In the genomic region with DNA sequence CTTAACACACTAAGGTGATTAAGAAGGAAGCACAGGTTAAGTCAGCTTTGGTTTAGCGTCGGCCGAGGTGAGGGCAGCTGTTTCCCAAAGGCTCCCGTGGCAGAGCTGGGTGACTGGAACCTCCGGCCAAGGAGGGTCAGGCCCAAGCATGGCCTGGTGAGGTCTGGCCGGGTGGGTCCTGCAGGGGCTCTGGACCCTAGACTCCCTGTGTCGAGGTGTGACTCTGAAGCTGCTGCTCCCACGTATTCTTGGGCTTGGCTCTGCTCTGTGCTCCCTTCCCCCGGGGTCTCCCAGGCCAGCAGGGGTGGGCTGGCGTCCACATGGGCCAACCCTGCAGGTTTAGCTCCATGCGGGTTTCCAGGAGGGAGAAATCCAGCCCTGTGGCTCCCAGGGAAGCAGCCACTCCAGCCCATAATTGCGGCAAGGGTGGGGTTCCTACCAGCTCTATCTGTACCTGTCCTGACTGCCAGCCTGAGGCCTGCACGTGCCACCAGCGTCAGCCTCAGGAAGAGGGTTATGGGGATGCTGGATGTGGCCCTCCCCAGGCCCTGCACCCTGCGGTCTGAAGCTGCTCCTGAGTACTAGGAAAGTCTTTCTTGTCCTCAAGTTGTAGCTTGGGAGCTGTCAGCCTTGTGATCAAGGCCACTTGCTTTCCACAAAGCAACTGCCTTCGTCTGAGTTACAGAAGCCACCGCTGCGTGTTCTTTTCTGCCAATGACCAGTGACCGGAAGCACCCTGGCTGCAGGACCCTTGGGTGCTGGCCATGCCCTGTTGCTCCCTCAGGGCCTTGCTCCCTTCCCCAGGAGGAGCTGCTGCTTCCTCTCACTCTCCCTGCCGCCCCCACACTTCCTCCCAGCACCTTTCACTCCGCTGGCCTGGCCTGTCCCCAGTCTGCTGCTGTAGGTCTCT, we compare ENCODE assay signal across 12 cellular contexts. TPM values are rescaled to one million over a fixed set of nuclear protein-coding genes. Genes with fewer than 3 reads are reported as not detected.
DNase-seq lines count a peak whose midpoint lies in the region; ATAC-seq and TF ChIP-seq lines count a peak whose summit lies in the region.
"Had no signal": no experiment of that assay in that cellular context is flagged by ENCODE, and none has a peak within 500 bp of the region (broad histone marks: within the 10 kb centered on the region; RNA-seq: fewer than 3 reads in every experiment).

No MANE protein-coding gene starts in this region.

- TF ChIP-seq CTCF in HFFc6 (IDR thresholded peaks at IDR 0.05) = no peak

- no peaks in the 10 kb centered on the region for H3K9me3 Mint-ChIP-seq in CD8-positive, alpha-beta memory T cell
- no peaks in the 10 kb centered on the region for H3K9me3 Mint-ChIP-seq in activated CD8-positive, alpha-beta T cell treated with anti-CD3 and anti-CD28 coated beads, Interleukin-2, amount 10 ng/mL, durations not matched to agents 7 days and 5 days (ENCODE audit: insufficient read depth)
- no peaks in the 10 kb centered on the region for H3K9me3 Mint-ChIP-seq in HFFc6

- H3K27me3 ChIP-seq in CD8-positive, alpha-beta memory T cell (ENCODE audit: insufficient read depth, low read length, poor library complexity, severe bottlenecking) = no peaks in the 10 kb centered on the region
- H3K27me3 ChIP-seq: ascending aorta had no signal

- DNase-seq in CD8-positive, alpha-beta memory T cell = peak in 1 of 5 donors; percentile 22
- no peak for DNase-seq in activated CD8-positive, alpha-beta T cell treated with anti-CD3 and anti-CD28 coated beads, Interleukin-2, amount 10 ng/mL, durations not matched to agents 7 days and 5 days
- peak; percentile 51 for DNase-seq in mesenteric fat pad (ENCODE audit: low spot score)
- DNase-seq in HFFc6 = no peak
- DNase-seq: foreskin fibroblast, NCI-H1694, trophoblast cell had no signal

- H3K36me3 Mint-ChIP-seq in CD8-positive, alpha-beta memory T cell = peaks cover 0 to 21% (median 0%) of the 10 kb centered on the region in 3 donors
- peaks cover 27% of the 10 kb centered on the region for H3K36me3 Mint-ChIP-seq in activated CD8-positive, alpha-beta T cell treated with anti-CD3 and anti-CD28 coated beads, Interleukin-2, amount 10 ng/mL, durations not matched to agents 7 days and 5 days (ENCODE audit: low read depth)
- peaks cover 4% of the 10 kb centered on the region; the same call in 1 of the 2 replicates for H3K36me3 Mint-ChIP-seq in HFFc6 (ENCODE audit: low read depth)

- H3K9me3 ChIP-seq in CD8-positive, alpha-beta memory T cell (ENCODE audit: low read length) = no peaks in the 10 kb centered on the region
- H3K9me3 ChIP-seq: ascending aorta had no signal

- no peaks in the 10 kb centered on the region for H3K27me3 Mint-ChIP-seq in CD8-positive, alpha-beta memory T cell
- H3K27me3 Mint-ChIP-seq in activated CD8-positive, alpha-beta T cell treated with anti-CD3 and anti-CD28 coated beads, Interleukin-2, amount 10 ng/mL, durations not matched to agents 7 days and 5 days (ENCODE audit: low read depth) = no peaks in the 10 kb centered on the region
- no peaks in the 10 kb centered on the region for H3K27me3 Mint-ChIP-seq in HFFc6 (ENCODE audit: insufficient read depth)

- H3K4me1 Mint-ChIP-seq in CD8-positive, alpha-beta memory T cell = peaks cover 55 to 71% (median 58%) of the 10 kb centered on the region in 3 donors
- peaks cover 72% of the 10 kb centered on the region for H3K4me1 Mint-ChIP-seq in activated CD8-positive, alpha-beta T cell treated with anti-CD3 and anti-CD28 coated beads, Interleukin-2, amount 10 ng/mL, durations not matched to agents 7 days and 5 days (ENCODE audit: low read depth)
- peaks cover 32% of the 10 kb centered on the region for H3K4me1 Mint-ChIP-seq in HFFc6 (ENCODE audit: low read depth)

- H3K4me3 ChIP-seq in CD8-positive, alpha-beta memory T cell (ENCODE audit: low read length) = peak overlapping the region; percentile 26
- H3K4me3 ChIP-seq: ascending aorta had no signal

- CTCF ChIA-PET in CD8-positive, alpha-beta memory T cell (lab: Charles Lee) = interaction anchor here (1.4 to 1.6 kb wide), 4 partner anchors 9 to 47 kb away, joined by 3 to 5 read pairs (median 5); partner anchors contain the start of gene PSMD11
- CTCF ChIA-PET in activated CD8-positive, alpha-beta T cell treated with anti-CD3 and anti-CD28 coated beads, Interleukin-2, amount 10 ng/mL, durations not matched to agents 7 days and 5 days (lab: Charles Lee) = interaction anchor here (0.7 to 2.5 kb wide), 12 partner anchors 8 to 590 kb away, joined by 3 to 24 read pairs (median 4); partner anchors contain the start of genes PSMD11 and UTP6

- H3K27ac Mint-ChIP-seq in CD8-positive, alpha-beta memory T cell = peak overlapping the region; percentile 30 to 95 (median 86)
- H3K27ac Mint-ChIP-seq in activated CD8-positive, alpha-beta T cell treated with anti-CD3 and anti-CD28 coated beads, Interleukin-2, amount 10 ng/mL, durations not matched to agents 7 days and 5 days = peak overlapping the region; percentile 86
- no peak overlapping the region; the same call in 1 of the 2 replicates for H3K27ac Mint-ChIP-seq in HFFc6

- peak overlapping the region; percentile 8 to 80 (median 63) for H3K4me3 Mint-ChIP-seq in CD8-positive, alpha-beta memory T cell
- no peak overlapping the region for H3K4me3 Mint-ChIP-seq in activated CD8-positive, alpha-beta T cell treated with anti-CD3 and anti-CD28 coated beads, Interleukin-2, amount 10 ng/mL, durations not matched to agents 7 days and 5 days
- H3K4me3 Mint-ChIP-seq in HFFc6 = no peak overlapping the region

- H3K4me1 ChIP-seq in CD8-positive, alpha-beta memory T cell (ENCODE audit: insufficient read depth, low read length) = peaks cover 70% of the 10 kb centered on the region

- POLR2A ChIA-PET in CD8-positive, alpha-beta memory T cell (lab: Charles Lee) = no interaction called here
- POLR2A ChIA-PET in activated CD8-positive, alpha-beta T cell treated with anti-CD3 and anti-CD28 coated beads, Interleukin-2, amount 10 ng/mL, durations not matched to agents 7 days and 5 days (lab: Charles Lee) = interaction anchor here (0.6 to 1.9 kb wide), 5 partner anchors 9 to 266 kb away, joined by 3 to 4 read pairs (median 3); partner anchors contain the start of gene PSMD11

- TF ChIP-seq POLR2A in GM19193 (IDR thresholded peaks at IDR 0.05; ENCODE audit: extremely low read depth, insufficient read depth, insufficient read length) = peak; percentile 55

- ATAC-seq in activated CD8-positive, alpha-beta T cell treated with anti-CD3 and anti-CD28 coated beads, Interleukin-2, amount 10 ng/mL, durations not matched to agents 7 days and 5 days = peak; percentile 7
- ATAC-seq in GM18867 (IDR thresholded peaks at IDR 0.05; ENCODE audit: unreplicated experiment) (no peak), HG03439 (IDR thresholded peaks at IDR 0.05; ENCODE audit: unreplicated experiment) (no peak), HG02884 (IDR thresholded peaks at IDR 0.05; ENCODE audit: unreplicated experiment) (no peak)

- no peaks in the 10 kb centered on the region for H3K36me3 ChIP-seq in CD8-positive, alpha-beta memory T cell (ENCODE audit: insufficient read depth, low read length)

- no peak overlapping the region for H3K27ac ChIP-seq in CD8-positive, alpha-beta memory T cell (ENCODE audit: low read depth, low read length)
- H3K27ac ChIP-seq: ascending aorta had no signal

RNA-seq across cellular contexts. Expression of gene CDK5R1, which starts 4.8 kb away (rescaled TPM):
- 1 to 10 TPM; 6.8 to 7.0 TPM for total RNA-seq in CD8-positive, alpha-beta memory T cell
- 6.0 TPM for polyA plus RNA-seq in CD8-positive, alpha-beta memory T cell
- 1 to 10 TPM; 5.8 to 6.5 TPM for total RNA-seq in activated CD8-positive, alpha-beta T cell treated with anti-CD3 and anti-CD28 coated beads, Interleukin-2, amount 10 ng/mL, durations not matched to agents 7 days and 5 days
- total RNA-seq in mesenteric fat pad = 1.8 TPM
- 1 to 10 TPM in 5 of 6 experiments, under 1 TPM in 1; 1.00 to 1.9 (median 1.3) TPM for total RNA-seq in HFFc6 (2021; fragmentation: NEBNext Ultra II Directional; extraction: Animal tissue kit (Norgen Biotek cat#: 25700))
- total RNA-seq: ascending aorta had no signal

RNA-seq across cellular contexts. Expression of gene PSMD11, which starts 47.3 kb away (rescaled TPM):
- total RNA-seq in CD8-positive, alpha-beta memory T cell = 100 to 1,000 TPM; 175 to 187 TPM
- polyA plus RNA-seq in CD8-positive, alpha-beta memory T cell = 145 TPM
- total RNA-seq in activated CD8-positive, alpha-beta T cell treated with anti-CD3 and anti-CD28 coated beads, Interleukin-2, amount 10 ng/mL, durations not matched to agents 7 days and 5 days = 100 to 1,000 TPM; 100 to 104 TPM
- 104 TPM for total RNA-seq in mesenteric fat pad
- total RNA-seq in HFFc6 (2021; fragmentation: NEBNext Ultra II Directional; extraction: Animal tissue kit (Norgen Biotek cat#: 25700)) = 100 to 1,000 TPM; 105 to 121 (median 110) TPM

Comparison
In these comparisons a context has a peak if more than half of its experiments do, and no peak if none do; other contexts are left out.
1. H3K4me3 Mint-ChIP-seq: peak in CD8-positive, alpha-beta memory T cell (7 of 7); none in activated CD8-positive, alpha-beta T cell treated with anti-CD3 and anti-CD28 coated beads, Interleukin-2, amount 10 ng/mL, durations not matched to agents 7 days and 5 days (single experiment) and HFFc6 (single experiment).